Comparison of ENCODE assay signal across 12 cellular contexts in genomic region chr20:52747736-52748135, GRCh38.
DNase-seq lines count a peak whose midpoint lies in the region; ATAC-seq, FAIRE-seq and TF ChIP-seq lines count a peak whose summit lies in the region.
"Had no signal": no experiment of that assay in that cellular context is flagged by ENCODE, and none has a peak within 500 bp of the region (broad histone marks: within the 10 kb centered on the region; RNA-seq: fewer than 3 reads in every experiment).

No MANE protein-coding gene starts in this region.

- H3K27ac ChIP-seq in HEK293 (ENCODE audit: extremely low read depth, low read depth, low read length) (no peak overlapping the region), WERI-Rb-1 (no peak overlapping the region), keratinocyte (ENCODE audit: control insufficient read depth, insufficient read depth, low read length) (no peak overlapping the region)
- H3K27ac ChIP-seq: ascending aorta had no signal

- H3K9me3 ChIP-seq in HEK293 (ENCODE audit: control insufficient read depth, insufficient read depth, low read depth, low read length) = no peaks in the 10 kb centered on the region
- H3K9me3 ChIP-seq in WERI-Rb-1 (ENCODE audit: severe bottlenecking) = no peaks in the 10 kb centered on the region
- H3K9me3 ChIP-seq in keratinocyte (ENCODE audit: control insufficient read depth, low read depth, low read length) = no peaks in the 10 kb centered on the region
- H3K9me3 ChIP-seq: ascending aorta had no signal

- POLR2A ChIA-PET in HEK293 (lab: Yijun Ruan, JAX) = no interaction called here

- no peak overlapping the region for H3K9ac ChIP-seq in keratinocyte (ENCODE audit: control insufficient read depth, extremely low read depth, insufficient read depth, low read length)

- no peaks in the 10 kb centered on the region for H3K27me3 ChIP-seq in WERI-Rb-1 (ENCODE audit: insufficient read depth, low read depth, severe bottlenecking)
- no peaks in the 10 kb centered on the region for H3K27me3 ChIP-seq in keratinocyte (ENCODE audit: control insufficient read depth, extremely low read depth, insufficient read depth, low read length)
- H3K27me3 ChIP-seq: ascending aorta had no signal

- no peaks in the 10 kb centered on the region for H4K20me1 ChIP-seq in keratinocyte (ENCODE audit: control insufficient read depth, extremely low read depth, insufficient read depth, low read length)

- H3K36me3 ChIP-seq in HEK293 (ENCODE audit: control insufficient read depth in 2 of 2, insufficient read depth in 1 of 2, low read length in 2 of 2) (no peaks in the 10 kb centered on the region), WERI-Rb-1 (no peaks in the 10 kb centered on the region), keratinocyte (ENCODE audit: control insufficient read depth in 2 of 2, extremely low read depth in 1 of 2, insufficient read depth in 2 of 2, low read length in 2 of 2) (no peaks in the 10 kb centered on the region)
- H3K36me3 ChIP-seq: ascending aorta had no signal

- no peaks in the 10 kb centered on the region for H3K4me1 ChIP-seq in HEK293 (ENCODE audit: control insufficient read depth, insufficient read depth, low read length)
- no peaks in the 10 kb centered on the region for H3K4me1 ChIP-seq in keratinocyte (ENCODE audit: control insufficient read depth, extremely low read depth, insufficient read depth, low read length)
- H3K4me1 ChIP-seq: ascending aorta had no signal

- DNase-seq in AG09319 (ENCODE audit: extremely low read depth, low read depth) (no peak), WERI-Rb-1 (peak; percentile 44), keratinocyte (ENCODE audit: low read depth, low spot score) (no peak), GM19239 (ENCODE audit: insufficient read length, low spot score) (no peak), lower leg skin (ENCODE audit: low spot score in 2 of 2) (no peak), RPMI8226 (no peak)
- DNase-seq: activated CD4-positive, alpha-beta T cell treated with anti-CD3 and anti-CD28 coated beads for 4 hours; CD8-positive, alpha-beta T cell; stimulated activated CD8-positive, alpha-beta memory T cell treated with anti-CD3 and anti-CD28 coated beads, Interleukin-4, amount 100 ng/mL, for 48 hours had no signal

- H3K9me1 ChIP-seq in keratinocyte (ENCODE audit: control insufficient read depth, extremely low read depth, insufficient read depth, low read length) = no peaks in the 10 kb centered on the region

- no peak overlapping the region for H3K4me3 ChIP-seq in HEK293 (ENCODE audit: low read depth, low read length)
- H3K4me3 ChIP-seq in WERI-Rb-1 (ENCODE audit: low read depth, low read length) = no peak overlapping the region
- H3K4me3 ChIP-seq in keratinocyte (ENCODE audit: control insufficient read depth in 2 of 3, extremely low read depth in 1 of 3, insufficient read depth in 2 of 3, low read depth in 1 of 3, low read length in 3 of 3) = no peak overlapping the region
- H3K4me3 ChIP-seq in lower leg skin (ENCODE audit: low read depth, poor library complexity, severe bottlenecking) = no peak overlapping the region
- H3K4me3 ChIP-seq: ascending aorta had no signal

- 57 to 61% methylated on average over 8 of the region's 8 CpGs for WGBS in lower leg skin, 2 donors

- no peak overlapping the region for H2AFZ ChIP-seq in keratinocyte (ENCODE audit: control insufficient read depth, low read length)

- intact Hi-C loops in lower leg skin (cut with DNase I; ENCODE audit: low total_unique reads) = no loop called here

- no peak overlapping the region for H3K4me2 ChIP-seq in keratinocyte (ENCODE audit: control insufficient read depth, extremely low read depth, insufficient read depth, low read depth, low read length)

- no peak for TF ChIP-seq POLR2A in lower leg skin (IDR thresholded peaks at IDR 0.05)

- CTCF ChIA-PET in HEK293 (lab: Yijun Ruan, JAX) = interaction anchor here (0.6 to 1.7 kb wide), 6 partner anchors 10 to 437 kb away, joined by 3 to 6 read pairs (median 4); no protein-coding TSS in a partner anchor

- FAIRE-seq in keratinocyte (lab: Jason Lieb, UNC) (no peak), GM19239 (lab: Jason Lieb, UNC) (no peak)

- peak; percentile 24 for TF ChIP-seq CTCF in AG09319 (IDR thresholded peaks at IDR 0.05; ENCODE audit: low read depth, low read length)
- no peak for TF ChIP-seq CTCF in HEK293 (tag by site-specific recombination; IDR thresholded peaks at IDR 0.05)
- TF ChIP-seq CTCF in WERI-Rb-1 (IDR thresholded peaks at IDR 0.05; ENCODE audit: low read depth, low read length) = peak; percentile 74
- peak; percentile 32 to 60 (median 33) for TF ChIP-seq CTCF in keratinocyte (optimal IDR thresholded peaks at IDR 0.05 in 1 of 3, IDR thresholded peaks at IDR 0.05 in 1 of 3, conservative IDR thresholded peaks at IDR 0.05 in 1 of 3; ENCODE audit: extremely low read depth in 1 of 3, insufficient read depth in 2 of 3, low read length in 3 of 3)
- no peak for TF ChIP-seq CTCF in lower leg skin (IDR thresholded peaks at IDR 0.05)

- ATAC-seq in GM18511 (IDR thresholded peaks at IDR 0.05; ENCODE audit: unreplicated experiment) = no peak
- ATAC-seq: CD8-positive, alpha-beta T cell had no signal

- dilution Hi-C loops in keratinocyte (cut with MboI; ENCODE audit: extremely low pct_ligation_motif_present, low sequenced_read_pairs) = no loop called here

- H3K79me2 ChIP-seq in keratinocyte (ENCODE audit: control insufficient read depth, insufficient read depth, low read length) = no peaks in the 10 kb centered on the region

TF ChIP-seq in HEK293, 187 proteins besides CTCF, POLR2A, EP300 and RAD21:
- TF ChIP-seq ZNF398 (tag by site-specific recombination; IDR thresholded peaks at IDR 0.05) (no peak), ZNF239 (tag by site-specific recombination; IDR thresholded peaks at IDR 0.05) (no peak), HOXC10 (CRISPR knock-in tag; IDR thresholded peaks at IDR 0.05) (no peak), ZNF202 (tag by site-specific recombination; IDR thresholded peaks at IDR 0.05; ENCODE audit: borderline replicate concordance) (no peak), ZSCAN18 (tag by site-specific recombination; IDR thresholded peaks at IDR 0.05) (no peak), ZNF391 (tag by site-specific recombination; IDR thresholded peaks at IDR 0.05; ENCODE audit: borderline replicate concordance, low read depth) (no peak), ZFP41 (tag by site-specific recombination; IDR thresholded peaks at IDR 0.05; ENCODE audit: borderline replicate concordance) (no peak), ZNF521 (tag by site-specific recombination; IDR thresholded peaks at IDR 0.05) (no peak), ZNF654 (tag by site-specific recombination; IDR thresholded peaks at IDR 0.05; ENCODE audit: low read depth) (peak; percentile 30; the same call in 1 of the 2 replicates)

Comparison
In these comparisons a context has a peak if more than half of its experiments do, and no peak if none do; other contexts are left out.
1. CTCF ChIP-seq: peak in AG09319 (single experiment), WERI-Rb-1 (single experiment) and keratinocyte (3 of 3); none in HEK293 (single experiment) and lower leg skin (0 of 3).